23 cellular contexts compared by ENCODE assay signal in genomic region chr2:201975434-201975833, GRCh38.
"Had no signal": no experiment of that assay in that cellular context is flagged by ENCODE, and none has a peak within 500 bp of the region (broad histone marks: within the 10 kb centered on the region; RNA-seq: fewer than 3 reads in every experiment).

No MANE protein-coding gene starts in this region.

- H3K4me1 ChIP-seq: lower lobe of right lung, parathyroid adenoma, upper lobe of left lung had no signal

- H3K27ac Mint-ChIP-seq: effector memory CD8-positive, alpha-beta T cell; natural killer cell; stimulated activated memory B cell treated with anti-CD40 and anti-IgM and Interleukin-4, amounts not matched to agents 10 μg/mL and 1 μg/mL and 100 μg/mL, for 72 hours had no signal

- FAIRE-seq: endometrium, keratinocyte, urothelium cell line had no signal

- DNase-seq: cerebellar nuclear complex; cortex of kidney; effector memory CD8-positive, alpha-beta T cell; erythroblast; esophagus squamous epithelium; foreskin melanocyte; left ventricle myocardium inferior; lower lobe of right lung; natural killer cell; stimulated activated CD4-positive, alpha-beta T cell treated with anti-CD3 and anti-CD28 coated beads, Interleukin-4, amount 100 ng/mL, for 4 hours; stimulated activated naive CD8-positive, alpha-beta T cell treated with anti-CD3 and anti-CD28 coated beads, Interleukin-15, Interleukin-2, amounts not matched to agents 100 U/mL and 50 U/mL, for 24 hours; substantia nigra; testis; tibial artery; upper lobe of left lung had no signal

- H3K27me3 Mint-ChIP-seq: progenitor cell of endocrine pancreas had no signal

- H3K27ac ChIP-seq: esophagus squamous epithelium, left ventricle myocardium inferior, lower lobe of right lung, neutrophil, parathyroid adenoma, testis, tibial artery, upper lobe of left lung had no signal

- H3K36me3 ChIP-seq: esophagus squamous epithelium, left ventricle myocardium inferior, lower lobe of right lung, neutrophil, tibial artery, upper lobe of left lung had no signal

- H3K4me1 Mint-ChIP-seq: natural killer cell; stimulated activated memory B cell treated with anti-CD40 and anti-IgM and Interleukin-4, amounts not matched to agents 10 μg/mL and 1 μg/mL and 100 μg/mL, for 72 hours had no signal

- H3K36me3 Mint-ChIP-seq: natural killer cell; stimulated activated memory B cell treated with anti-CD40 and anti-IgM and Interleukin-4, amounts not matched to agents 10 μg/mL and 1 μg/mL and 100 μg/mL, for 72 hours had no signal

- H3K9ac ChIP-seq: parathyroid adenoma had no signal

- ATAC-seq: effector memory CD8-positive, alpha-beta T cell; lower lobe of right lung; natural killer cell; sciatic nerve; stimulated activated memory B cell treated with anti-CD40 and anti-IgM and Interleukin-4, amounts not matched to agents 10 μg/mL and 1 μg/mL and 100 μg/mL, for 72 hours; stimulated activated naive CD8-positive, alpha-beta T cell treated with anti-CD3 and anti-CD28 coated beads, Interleukin-15, Interleukin-2, amounts not matched to agents 100 U/mL and 50 U/mL, for 24 hours had no signal

- H3K4me3 ChIP-seq: esophagus squamous epithelium, left ventricle myocardium inferior, lower lobe of right lung, testis, tibial artery, upper lobe of left lung had no signal

- H3K4me3 Mint-ChIP-seq: effector memory CD8-positive, alpha-beta T cell; natural killer cell; stimulated activated memory B cell treated with anti-CD40 and anti-IgM and Interleukin-4, amounts not matched to agents 10 μg/mL and 1 μg/mL and 100 μg/mL, for 72 hours had no signal

- H3K27me3 ChIP-seq: testis, tibial artery, upper lobe of left lung had no signal

- H2AFZ ChIP-seq: parathyroid adenoma had no signal

- H3K79me2 ChIP-seq: parathyroid adenoma had no signal

- H3K9me3 ChIP-seq: esophagus squamous epithelium, left ventricle myocardium inferior, lower lobe of right lung, neutrophil, testis, tibial artery, upper lobe of left lung had no signal
